In genomic region chr10:72319416-72320254, GRCh38 we compare ENCODE assay signal across 1 cellular context.
TF ChIP-seq lines count a peak whose summit lies in the region.

No MANE protein-coding gene starts in this region.

TF ChIP-seq in A549, 52 proteins besides CTCF, POLR2A, EP300 and RAD21 (continued from another document):
- TF ChIP-seq ELK1 (IDR thresholded peaks at IDR 0.05; ENCODE audit: low read depth, low read length) (no peak), CHD4 (IDR thresholded peaks at IDR 0.05; ENCODE audit: borderline replicate concordance) (peak; percentile 91), HOXB5 (CRISPR knock-in tag; IDR thresholded peaks at IDR 0.05) (peak; percentile 82), CBX8 (IDR thresholded peaks at IDR 0.05) (no peak), BCL3 (IDR thresholded peaks at IDR 0.05) (peak; percentile 80; the same call in 2 of the 3 replicates), ATOH8 (CRISPR knock-in tag; IDR thresholded peaks at IDR 0.05; ENCODE audit: low read depth) (peak; percentile 76), EHMT2 (IDR thresholded peaks at IDR 0.05; ENCODE audit: low read depth) (no peak), ZFP36 (IDR thresholded peaks at IDR 0.05; ENCODE audit: borderline replicate concordance, partially characterized antibody) (no peak), KDM1A (IDR thresholded peaks at IDR 0.05; ENCODE audit: low read depth) (peak; percentile 96), RARB (CRISPR knock-in tag; IDR thresholded peaks at IDR 0.05) (peak; percentile 74; the same call in 1 of the 2 replicates), ZNF302 (CRISPR knock-in tag; IDR thresholded peaks at IDR 0.05) (no peak), PBX3 (IDR thresholded peaks at IDR 0.05) (no peak; the same call in none of the 2 replicates), HOXB13 (CRISPR knock-in tag; IDR thresholded peaks at IDR 0.05; ENCODE audit: low read depth) (peak; percentile 94), ZSCAN20 (CRISPR knock-in tag; IDR thresholded peaks at IDR 0.05) (peak; percentile 59), CBX2 (IDR thresholded peaks at IDR 0.05; ENCODE audit: borderline replicate concordance, low read depth) (no peak), CEBPB (IDR thresholded peaks at IDR 0.05) (peak; percentile 96 to 97), E2F6 (IDR thresholded peaks at IDR 0.05; ENCODE audit: borderline replicate concordance, low read depth) (peak; percentile 46; the same call in 1 of the 2 replicates), ZC3H11A (IDR thresholded peaks at IDR 0.05) (no peak), FOSL2 (IDR thresholded peaks at IDR 0.05) (no peak; the same call in 1 of the 2 replicates), FOSL2 (CRISPR knock-in tag; IDR thresholded peaks at IDR 0.05) (no peak; the same call in 1 of the 2 replicates), HDAC2 (IDR thresholded peaks at IDR 0.05) (no peak), JUNB (IDR thresholded peaks at IDR 0.05) (peak; percentile 73), EHF (CRISPR knock-in tag; IDR thresholded peaks at IDR 0.05) (peak; percentile 92), NPAS2 (CRISPR knock-in tag; IDR thresholded peaks at IDR 0.05; ENCODE audit: borderline replicate concordance) (no peak), HOXA7 (CRISPR knock-in tag; IDR thresholded peaks at IDR 0.05) (0 out of 2 replicates have a peak, but pooled peaks have one; percentile 20), GATA3 (IDR thresholded peaks at IDR 0.05; ENCODE audit: borderline replicate concordance) (peak; percentile 80), KDM5A (IDR thresholded peaks at IDR 0.05) (no peak), TP53 (CRISPR knock-in tag; IDR thresholded peaks at IDR 0.05) (peak; percentile 60; the same call in 1 of the 2 replicates), FOSB (CRISPR knock-in tag; IDR thresholded peaks at IDR 0.05) (peak; percentile 48; the same call in 1 of the 2 replicates), CHD2 (IDR thresholded peaks at IDR 0.05; ENCODE audit: low read length, partially characterized antibody) (no peak), PHF8 (IDR thresholded peaks at IDR 0.05; ENCODE audit: borderline replicate concordance, low read depth) (no peak), RCOR1 (IDR thresholded peaks at IDR 0.05; ENCODE audit: low read depth, low read length) (0 out of 2 replicates have a peak, but pooled peaks have one; percentile 40), MAX (IDR thresholded peaks at IDR 0.05) (peak; percentile 93), NR3C1 (IDR thresholded peaks at IDR 0.05) (no peak), MAFK (IDR thresholded peaks at IDR 0.05; ENCODE audit: partially characterized antibody) (peak; percentile 61), TFCP2L1 (CRISPR knock-in tag; IDR thresholded peaks at IDR 0.05) (peak; percentile 26; the same call in 1 of the 2 replicates), RFX5 (IDR thresholded peaks at IDR 0.05) (no peak), POLR2AphosphoS2 (conservative IDR thresholded peaks at IDR 0.05; ENCODE audit: low read length) (no peak), REST (IDR thresholded peaks at IDR 0.05) (no peak), MAZ (IDR thresholded peaks at IDR 0.05; ENCODE audit: borderline replicate concordance, low read depth, low read length) (peak; percentile 83; the same call in 1 of the 2 replicates), MYC (IDR thresholded peaks at IDR 0.05; ENCODE audit: borderline replicate concordance, low read length) (peak; percentile 74; the same call in 1 of the 2 replicates), ESRRA (IDR thresholded peaks at IDR 0.05; ENCODE audit: borderline replicate concordance, low read length) (no peak), SMC3 (IDR thresholded peaks at IDR 0.05) (peak; percentile 60), NFE2L2 (conservative IDR thresholded peaks at IDR 0.05; ENCODE audit: low read length) (no peak)
TF ChIP-seq in A549: peak in this region for 28.
